Comparison of ENCODE assay signal across 2 cellular contexts in the genomic region with DNA sequence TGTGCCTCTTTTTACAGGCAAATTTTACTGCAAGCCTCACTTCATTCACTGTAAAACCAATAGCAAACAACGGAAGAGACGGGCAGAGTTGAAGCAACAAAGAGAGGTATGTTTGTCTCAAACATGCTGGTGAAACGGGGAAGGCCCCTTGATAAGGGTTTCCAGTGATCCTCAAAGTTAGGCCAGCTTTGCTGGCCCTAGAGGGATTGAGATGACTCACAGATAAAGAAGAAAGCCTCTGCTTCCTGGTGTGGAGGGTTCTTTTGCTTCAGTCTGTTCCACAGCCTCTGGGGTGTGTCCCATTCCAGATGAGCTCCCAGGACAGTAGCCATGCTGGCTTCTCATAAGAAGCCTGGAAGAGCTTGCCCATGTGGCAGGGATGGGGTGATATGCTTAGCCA.
TF ChIP-seq lines count a peak whose summit lies in the region.

No MANE protein-coding gene starts in this region.

TF ChIP-seq in SK-N-SH, 30 proteins besides CTCF, POLR2A, EP300 and RAD21 (continued from another document):
- TF ChIP-seq SIN3A (IDR thresholded peaks at IDR 0.05; ENCODE audit: borderline replicate concordance, low read depth, low read length) = no peak
- TF ChIP-seq, protein P1, sequence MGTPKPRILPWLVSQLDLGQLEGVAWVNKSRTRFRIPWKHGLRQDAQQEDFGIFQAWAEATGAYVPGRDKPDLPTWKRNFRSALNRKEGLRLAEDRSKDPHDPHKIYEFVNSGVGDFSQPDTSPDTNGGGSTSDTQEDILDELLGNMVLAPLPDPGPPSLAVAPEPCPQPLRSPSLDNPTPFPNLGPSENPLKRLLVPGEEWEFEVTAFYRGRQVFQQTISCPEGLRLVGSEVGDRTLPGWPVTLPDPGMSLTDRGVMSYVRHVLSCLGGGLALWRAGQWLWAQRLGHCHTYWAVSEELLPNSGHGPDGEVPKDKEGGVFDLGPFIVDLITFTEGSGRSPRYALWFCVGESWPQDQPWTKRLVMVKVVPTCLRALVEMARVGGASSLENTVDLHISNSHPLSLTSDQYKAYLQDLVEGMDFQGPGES (IDR thresholded peaks at IDR 0.05; ENCODE audit: low read depth, low read length) = no peak
- TF ChIP-seq, protein P2, sequence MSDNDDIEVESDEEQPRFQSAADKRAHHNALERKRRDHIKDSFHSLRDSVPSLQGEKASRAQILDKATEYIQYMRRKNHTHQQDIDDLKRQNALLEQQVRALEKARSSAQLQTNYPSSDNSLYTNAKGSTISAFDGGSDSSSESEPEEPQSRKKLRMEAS (IDR thresholded peaks at IDR 0.05; ENCODE audit: low read depth) = no peak
- TF ChIP-seq MXI1 (IDR thresholded peaks at IDR 0.05; ENCODE audit: low read depth, low read length) = no peak
- TF ChIP-seq, protein P3, sequence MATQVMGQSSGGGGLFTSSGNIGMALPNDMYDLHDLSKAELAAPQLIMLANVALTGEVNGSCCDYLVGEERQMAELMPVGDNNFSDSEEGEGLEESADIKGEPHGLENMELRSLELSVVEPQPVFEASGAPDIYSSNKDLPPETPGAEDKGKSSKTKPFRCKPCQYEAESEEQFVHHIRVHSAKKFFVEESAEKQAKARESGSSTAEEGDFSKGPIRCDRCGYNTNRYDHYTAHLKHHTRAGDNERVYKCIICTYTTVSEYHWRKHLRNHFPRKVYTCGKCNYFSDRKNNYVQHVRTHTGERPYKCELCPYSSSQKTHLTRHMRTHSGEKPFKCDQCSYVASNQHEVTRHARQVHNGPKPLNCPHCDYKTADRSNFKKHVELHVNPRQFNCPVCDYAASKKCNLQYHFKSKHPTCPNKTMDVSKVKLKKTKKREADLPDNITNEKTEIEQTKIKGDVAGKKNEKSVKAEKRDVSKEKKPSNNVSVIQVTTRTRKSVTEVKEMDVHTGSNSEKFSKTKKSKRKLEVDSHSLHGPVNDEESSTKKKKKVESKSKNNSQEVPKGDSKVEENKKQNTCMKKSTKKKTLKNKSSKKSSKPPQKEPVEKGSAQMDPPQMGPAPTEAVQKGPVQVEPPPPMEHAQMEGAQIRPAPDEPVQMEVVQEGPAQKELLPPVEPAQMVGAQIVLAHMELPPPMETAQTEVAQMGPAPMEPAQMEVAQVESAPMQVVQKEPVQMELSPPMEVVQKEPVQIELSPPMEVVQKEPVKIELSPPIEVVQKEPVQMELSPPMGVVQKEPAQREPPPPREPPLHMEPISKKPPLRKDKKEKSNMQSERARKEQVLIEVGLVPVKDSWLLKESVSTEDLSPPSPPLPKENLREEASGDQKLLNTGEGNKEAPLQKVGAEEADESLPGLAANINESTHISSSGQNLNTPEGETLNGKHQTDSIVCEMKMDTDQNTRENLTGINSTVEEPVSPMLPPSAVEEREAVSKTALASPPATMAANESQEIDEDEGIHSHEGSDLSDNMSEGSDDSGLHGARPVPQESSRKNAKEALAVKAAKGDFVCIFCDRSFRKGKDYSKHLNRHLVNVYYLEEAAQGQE (IDR thresholded peaks at IDR 0.05; ENCODE audit: low read depth, low read length) = no peak
- TF ChIP-seq, protein P4, sequence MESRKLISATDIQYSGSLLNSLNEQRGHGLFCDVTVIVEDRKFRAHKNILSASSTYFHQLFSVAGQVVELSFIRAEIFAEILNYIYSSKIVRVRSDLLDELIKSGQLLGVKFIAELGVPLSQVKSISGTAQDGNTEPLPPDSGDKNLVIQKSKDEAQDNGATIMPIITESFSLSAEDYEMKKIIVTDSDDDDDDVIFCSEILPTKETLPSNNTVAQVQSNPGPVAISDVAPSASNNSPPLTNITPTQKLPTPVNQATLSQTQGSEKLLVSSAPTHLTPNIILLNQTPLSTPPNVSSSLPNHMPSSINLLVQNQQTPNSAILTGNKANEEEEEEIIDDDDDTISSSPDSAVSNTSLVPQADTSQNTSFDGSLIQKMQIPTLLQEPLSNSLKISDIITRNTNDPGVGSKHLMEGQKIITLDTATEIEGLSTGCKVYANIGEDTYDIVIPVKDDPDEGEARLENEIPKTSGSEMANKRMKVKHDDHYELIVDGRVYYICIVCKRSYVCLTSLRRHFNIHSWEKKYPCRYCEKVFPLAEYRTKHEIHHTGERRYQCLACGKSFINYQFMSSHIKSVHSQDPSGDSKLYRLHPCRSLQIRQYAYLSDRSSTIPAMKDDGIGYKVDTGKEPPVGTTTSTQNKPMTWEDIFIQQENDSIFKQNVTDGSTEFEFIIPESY (IDR thresholded peaks at IDR 0.05; ENCODE audit: borderline replicate concordance, low read depth) = no peak
- TF ChIP-seq FOSL2 (IDR thresholded peaks at IDR 0.05; ENCODE audit: borderline replicate concordance, low read depth) = no peak
- no peak for TF ChIP-seq YY1 (IDR thresholded peaks at IDR 0.05; ENCODE audit: low read depth)
- no peak for TF ChIP-seq TCF12 (IDR thresholded peaks at IDR 0.05)
- no peak for TF ChIP-seq NFIC (IDR thresholded peaks at IDR 0.05; ENCODE audit: borderline replicate concordance)
- TF ChIP-seq ELF1 (IDR thresholded peaks at IDR 0.05) = no peak

TF ChIP-seq in WTC11, 78 proteins besides CTCF, POLR2A, EP300 and RAD21 (continued from another document):
- TF ChIP-seq, protein P5, sequence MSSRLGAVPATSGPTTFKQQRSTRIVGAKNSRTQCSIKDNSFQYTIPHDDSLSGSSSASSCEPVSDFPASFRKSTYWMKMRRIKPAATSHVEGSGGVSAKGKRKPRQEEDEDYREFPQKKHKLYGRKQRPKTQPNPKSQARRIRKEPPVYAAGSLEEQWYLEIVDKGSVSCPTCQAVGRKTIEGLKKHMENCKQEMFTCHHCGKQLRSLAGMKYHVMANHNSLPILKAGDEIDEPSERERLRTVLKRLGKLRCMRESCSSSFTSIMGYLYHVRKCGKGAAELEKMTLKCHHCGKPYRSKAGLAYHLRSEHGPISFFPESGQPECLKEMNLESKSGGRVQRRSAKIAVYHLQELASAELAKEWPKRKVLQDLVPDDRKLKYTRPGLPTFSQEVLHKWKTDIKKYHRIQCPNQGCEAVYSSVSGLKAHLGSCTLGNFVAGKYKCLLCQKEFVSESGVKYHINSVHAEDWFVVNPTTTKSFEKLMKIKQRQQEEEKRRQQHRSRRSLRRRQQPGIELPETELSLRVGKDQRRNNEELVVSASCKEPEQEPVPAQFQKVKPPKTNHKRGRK (CRISPR knock-in tag; IDR thresholded peaks at IDR 0.05; ENCODE audit: borderline replicate concordance) = no peak
- TF ChIP-seq, protein P6, sequence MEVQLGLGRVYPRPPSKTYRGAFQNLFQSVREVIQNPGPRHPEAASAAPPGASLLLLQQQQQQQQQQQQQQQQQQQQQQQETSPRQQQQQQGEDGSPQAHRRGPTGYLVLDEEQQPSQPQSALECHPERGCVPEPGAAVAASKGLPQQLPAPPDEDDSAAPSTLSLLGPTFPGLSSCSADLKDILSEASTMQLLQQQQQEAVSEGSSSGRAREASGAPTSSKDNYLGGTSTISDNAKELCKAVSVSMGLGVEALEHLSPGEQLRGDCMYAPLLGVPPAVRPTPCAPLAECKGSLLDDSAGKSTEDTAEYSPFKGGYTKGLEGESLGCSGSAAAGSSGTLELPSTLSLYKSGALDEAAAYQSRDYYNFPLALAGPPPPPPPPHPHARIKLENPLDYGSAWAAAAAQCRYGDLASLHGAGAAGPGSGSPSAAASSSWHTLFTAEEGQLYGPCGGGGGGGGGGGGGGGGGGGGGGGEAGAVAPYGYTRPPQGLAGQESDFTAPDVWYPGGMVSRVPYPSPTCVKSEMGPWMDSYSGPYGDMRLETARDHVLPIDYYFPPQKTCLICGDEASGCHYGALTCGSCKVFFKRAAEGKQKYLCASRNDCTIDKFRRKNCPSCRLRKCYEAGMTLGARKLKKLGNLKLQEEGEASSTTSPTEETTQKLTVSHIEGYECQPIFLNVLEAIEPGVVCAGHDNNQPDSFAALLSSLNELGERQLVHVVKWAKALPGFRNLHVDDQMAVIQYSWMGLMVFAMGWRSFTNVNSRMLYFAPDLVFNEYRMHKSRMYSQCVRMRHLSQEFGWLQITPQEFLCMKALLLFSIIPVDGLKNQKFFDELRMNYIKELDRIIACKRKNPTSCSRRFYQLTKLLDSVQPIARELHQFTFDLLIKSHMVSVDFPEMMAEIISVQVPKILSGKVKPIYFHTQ (CRISPR knock-in tag; IDR thresholded peaks at IDR 0.05) = no peak
- no peak for TF ChIP-seq TCF7 (CRISPR knock-in tag; IDR thresholded peaks at IDR 0.05; ENCODE audit: low read depth)
- no peak for TF ChIP-seq GRHL2 (CRISPR knock-in tag; IDR thresholded peaks at IDR 0.05; ENCODE audit: insufficient replicate concordance, severe bottlenecking)
- TF ChIP-seq, protein P7, sequence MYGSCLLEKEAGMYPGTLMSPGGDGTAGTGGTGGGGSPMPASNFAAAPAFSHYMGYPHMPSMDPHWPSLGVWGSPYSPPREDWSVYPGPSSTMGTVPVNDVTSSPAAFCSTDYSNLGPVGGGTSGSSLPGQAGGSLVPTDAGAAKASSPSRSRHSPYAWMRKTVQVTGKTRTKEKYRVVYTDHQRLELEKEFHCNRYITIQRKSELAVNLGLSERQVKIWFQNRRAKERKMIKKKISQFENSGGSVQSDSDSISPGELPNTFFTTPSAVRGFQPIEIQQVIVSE (CRISPR knock-in tag; IDR thresholded peaks at IDR 0.05; ENCODE audit: borderline replicate concordance) = no peak
- no peak for TF ChIP-seq FOXJ3 (CRISPR knock-in tag; IDR thresholded peaks at IDR 0.05; ENCODE audit: borderline replicate concordance)
- TF ChIP-seq ZNF423 (CRISPR knock-in tag; IDR thresholded peaks at IDR 0.05) = no peak
- no peak for TF ChIP-seq RELA (CRISPR knock-in tag; IDR thresholded peaks at IDR 0.05; ENCODE audit: borderline replicate concordance)
- TF ChIP-seq EMX1 (CRISPR knock-in tag; IDR thresholded peaks at IDR 0.05) = no peak
- TF ChIP-seq IRF2 (CRISPR knock-in tag; IDR thresholded peaks at IDR 0.05; ENCODE audit: borderline replicate concordance, low read depth) = no peak
- TF ChIP-seq, protein P8, sequence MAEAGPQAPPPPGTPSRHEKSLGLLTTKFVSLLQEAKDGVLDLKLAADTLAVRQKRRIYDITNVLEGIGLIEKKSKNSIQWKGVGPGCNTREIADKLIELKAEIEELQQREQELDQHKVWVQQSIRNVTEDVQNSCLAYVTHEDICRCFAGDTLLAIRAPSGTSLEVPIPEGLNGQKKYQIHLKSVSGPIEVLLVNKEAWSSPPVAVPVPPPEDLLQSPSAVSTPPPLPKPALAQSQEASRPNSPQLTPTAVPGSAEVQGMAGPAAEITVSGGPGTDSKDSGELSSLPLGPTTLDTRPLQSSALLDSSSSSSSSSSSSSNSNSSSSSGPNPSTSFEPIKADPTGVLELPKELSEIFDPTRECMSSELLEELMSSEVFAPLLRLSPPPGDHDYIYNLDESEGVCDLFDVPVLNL (CRISPR knock-in tag; IDR thresholded peaks at IDR 0.05; ENCODE audit: borderline replicate concordance, low read depth) = no peak
